ENCODE assay signal across 10 cellular contexts in the genomic region with DNA sequence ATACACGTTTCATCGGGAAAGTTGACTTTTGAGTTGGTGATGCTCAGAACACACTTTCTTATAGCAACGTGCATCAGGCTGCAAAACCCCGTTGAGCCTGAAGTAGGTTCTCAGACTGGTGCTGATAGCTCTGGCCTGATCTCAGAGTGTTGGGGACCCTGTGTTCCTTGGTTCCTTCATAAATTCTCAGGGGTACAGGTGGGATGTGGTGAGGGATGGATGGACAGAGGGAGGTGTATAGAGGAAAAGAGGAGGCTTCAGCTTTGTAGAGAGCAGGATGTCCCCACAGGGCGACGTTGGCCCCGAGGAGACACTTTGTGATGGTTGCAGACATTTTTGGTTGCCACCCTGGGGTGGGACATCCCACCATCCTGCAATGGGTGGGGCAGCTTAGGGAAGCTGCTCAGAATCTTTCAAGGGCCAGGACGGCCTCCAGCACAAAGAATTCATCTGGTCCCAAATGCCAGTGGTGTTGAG. TPM values are rescaled to one million over a fixed set of nuclear protein-coding genes. Genes with fewer than 3 reads are reported as not detected.
DNase-seq lines count a peak whose midpoint lies in the region; ATAC-seq and TF ChIP-seq lines count a peak whose summit lies in the region.
"Had no signal": no experiment of that assay in that cellular context is flagged by ENCODE, and none has a peak within 500 bp of the region (broad histone marks: within the 10 kb centered on the region; RNA-seq: fewer than 3 reads in every experiment).

No MANE protein-coding gene starts in this region.

- H4K20me1 ChIP-seq in DOHH2 (ENCODE audit: control insufficient read depth, insufficient read depth, low read depth, low read length), result peaks cover 18% of the 10 kb centered on the region
- no peaks in the 10 kb centered on the region for H4K20me1 ChIP-seq in PC-9 (ENCODE audit: insufficient read depth)

- peaks cover 64% of the 10 kb centered on the region for H3K4me1 ChIP-seq in DOHH2 (ENCODE audit: control insufficient read depth, low read length)
- peaks cover 44% of the 10 kb centered on the region for H3K4me1 ChIP-seq in PC-9 (replicated peaks; ENCODE audit: insufficient read depth)

- no TSS peak for BruUV-seq in PC-9 (replicated peaks; lab: Mats Ljungman, UMichigan)

- CTCF ChIA-PET in PC-9 (lab: Charles Lee), result no interaction called here

- peaks cover 72% of the 10 kb centered on the region for H3K79me2 ChIP-seq in DOHH2 (ENCODE audit: control insufficient read depth, low read length)
- peaks cover 56% of the 10 kb centered on the region for H3K79me2 ChIP-seq in PC-9 (ENCODE audit: low read depth)

- peaks cover 53% of the 10 kb centered on the region for H3K36me3 Mint-ChIP-seq in T-helper 2 cell treated with Interferon-gamma antibody and Interleukin-4, amounts not matched to agents 5 μg/mL and 100 μg/mL, for 36 hours (ENCODE audit: low read depth)
- peaks cover 71% of the 10 kb centered on the region for H3K36me3 Mint-ChIP-seq in stimulated activated effector memory CD8-positive, alpha-beta T cell treated with anti-CD3 and anti-CD28 coated beads, Interleukin-12 subunit alpha, Interleukin-12 subunit beta, amount 100 ng/mL, for 72 hours

- peaks cover 3% of the 10 kb centered on the region; the same call in 1 of the 2 replicates for H3K27me3 ChIP-seq in DOHH2 (ENCODE audit: control insufficient read depth, low read length)
- no peaks in the 10 kb centered on the region for H3K27me3 ChIP-seq in PC-9 (ENCODE audit: insufficient read depth, low read depth)

- H3K9me2 ChIP-seq in DOHH2 (replicated peaks; ENCODE audit: control insufficient read depth, low read length), result no peaks in the 10 kb centered on the region
- no peaks in the 10 kb centered on the region for H3K9me2 ChIP-seq in PC-9 (ENCODE audit: insufficient read depth)

- no peak overlapping the region for H2AFZ ChIP-seq in PC-9

- TF ChIP-seq CTCF in DOHH2 (IDR thresholded peaks at IDR 0.05; ENCODE audit: low read depth, low read length, poor library complexity, severe bottlenecking) (no peak), fibroblast of pulmonary artery (IDR thresholded peaks at IDR 0.05; ENCODE audit: low read length, missing control alignments) (no peak), PC-9 (conservative IDR thresholded peaks at IDR 0.05) (no peak)

- peaks cover 55% of the 10 kb centered on the region for H3K4me1 Mint-ChIP-seq in T-helper 2 cell treated with Interferon-gamma antibody and Interleukin-4, amounts not matched to agents 5 μg/mL and 100 μg/mL, for 36 hours (ENCODE audit: low read depth)
- peaks cover 65% of the 10 kb centered on the region for H3K4me1 Mint-ChIP-seq in stimulated activated effector memory CD8-positive, alpha-beta T cell treated with anti-CD3 and anti-CD28 coated beads, Interleukin-12 subunit alpha, Interleukin-12 subunit beta, amount 100 ng/mL, for 72 hours

- H3K36me3 ChIP-seq in DOHH2 (ENCODE audit: control insufficient read depth, low read length) (peaks cover 15% of the 10 kb centered on the region), PC-9 (ENCODE audit: low read depth) (peaks cover 5% of the 10 kb centered on the region)

- no peaks in the 10 kb centered on the region for H3K27me3 Mint-ChIP-seq in T-helper 2 cell treated with Interferon-gamma antibody and Interleukin-4, amounts not matched to agents 5 μg/mL and 100 μg/mL, for 36 hours (ENCODE audit: low read depth)

- intact Hi-C loops in PC-9 (cut with micrococcal nuclease; ENCODE audit: unreplicated experiment), result loop anchor here (10.0 kb wide), 1 partner anchor 1239 kb away; a partner anchor contains a TSS

- H3K27ac Mint-ChIP-seq in T-helper 2 cell treated with Interferon-gamma antibody and Interleukin-4, amounts not matched to agents 5 μg/mL and 100 μg/mL, for 36 hours, result peak overlapping the region; percentile 92
- peak overlapping the region; percentile 98 for H3K27ac Mint-ChIP-seq in stimulated activated effector memory CD8-positive, alpha-beta T cell treated with anti-CD3 and anti-CD28 coated beads, Interleukin-12 subunit alpha, Interleukin-12 subunit beta, amount 100 ng/mL, for 72 hours
- H3K27ac Mint-ChIP-seq: H9 had no signal

- H3F3A ChIP-seq in DOHH2 (ENCODE audit: control insufficient read depth, insufficient read depth) (no peaks in the 10 kb centered on the region), PC-9 (ENCODE audit: insufficient read depth, low read depth) (peaks cover 42% of the 10 kb centered on the region)

- no peak for DNase-seq in T-helper 2 cell treated with Interferon-gamma antibody and Interleukin-4, amounts not matched to agents 5 μg/mL and 100 μg/mL, for 36 hours (ENCODE audit: low spot score)
- no peak for DNase-seq in fibroblast of pulmonary artery (ENCODE audit: low read depth)
- peak in 1 of 2 donors; percentile 80 for DNase-seq in stimulated activated effector memory CD8-positive, alpha-beta T cell treated with anti-CD3 and anti-CD28 coated beads, Interleukin-12 subunit alpha, Interleukin-12 subunit beta, amount 100 ng/mL, for 72 hours (ENCODE audit: low spot score in 2 of 2)
- no peak for DNase-seq in stimulated activated CD4-positive, alpha-beta T cell treated with anti-CD3 and anti-CD28 coated beads, Interleukin-4, amount 100 ng/mL, for 24 hours
- no peak for DNase-seq in PC-9
- DNase-seq: H9, NCI-H526 had no signal

- H3K27ac ChIP-seq in DOHH2 (ENCODE audit: low read depth, low read length) (no peak overlapping the region), PC-9 (no peak overlapping the region)

- H3K9me3 ChIP-seq in DOHH2 (ENCODE audit: control insufficient read depth, insufficient read depth, low read length) (no peaks in the 10 kb centered on the region), PC-9 (ENCODE audit: insufficient read depth, low read depth) (no peaks in the 10 kb centered on the region)

- no peaks in the 10 kb centered on the region for H3K9me3 Mint-ChIP-seq in T-helper 2 cell treated with Interferon-gamma antibody and Interleukin-4, amounts not matched to agents 5 μg/mL and 100 μg/mL, for 36 hours
- H3K9me3 Mint-ChIP-seq in stimulated activated effector memory CD8-positive, alpha-beta T cell treated with anti-CD3 and anti-CD28 coated beads, Interleukin-12 subunit alpha, Interleukin-12 subunit beta, amount 100 ng/mL, for 72 hours, result no peaks in the 10 kb centered on the region
- H3K9me3 Mint-ChIP-seq: H9 had no signal

- H3K4me3 Mint-ChIP-seq in T-helper 2 cell treated with Interferon-gamma antibody and Interleukin-4, amounts not matched to agents 5 μg/mL and 100 μg/mL, for 36 hours, result peak overlapping the region; percentile 95
- H3K4me3 Mint-ChIP-seq in stimulated activated effector memory CD8-positive, alpha-beta T cell treated with anti-CD3 and anti-CD28 coated beads, Interleukin-12 subunit alpha, Interleukin-12 subunit beta, amount 100 ng/mL, for 72 hours, result peak overlapping the region; percentile 99

- no peak for ATAC-seq in stimulated activated effector memory CD8-positive, alpha-beta T cell treated with anti-CD3 and anti-CD28 coated beads, Interleukin-12 subunit alpha, Interleukin-12 subunit beta, amount 100 ng/mL, for 72 hours
- ATAC-seq in GM18498 (IDR thresholded peaks at IDR 0.05; ENCODE audit: unreplicated experiment), result no peak

- POLR2A ChIA-PET in PC-9 (lab: Charles Lee; ENCODE audit: unreplicated experiment), result no interaction called here

- peak overlapping the region; percentile 38 for H3K4me2 ChIP-seq in DOHH2 (ENCODE audit: low read length)
- H3K4me2 ChIP-seq in PC-9, result no peak overlapping the region

- H3K4me3 ChIP-seq in DOHH2 (ENCODE audit: low read length), result no peak overlapping the region
- peak overlapping the region; percentile 13 for H3K4me3 ChIP-seq in fibroblast of pulmonary artery (replicated peaks; ENCODE audit: low read depth, low read length)
- H3K4me3 ChIP-seq in PC-9, result no peak overlapping the region

RNA-seq across cellular contexts. Expression of a gene that starts 2.5 kb away (rescaled TPM):
- 159 and 203 TPM in 2 replicates for total RNA-seq in PC-9 (2021)

RNA-seq across cellular contexts. Expression of a gene that starts 58.3 kb away (rescaled TPM):
- not detected in 2 replicates for total RNA-seq in PC-9 (2021)
- total RNA-seq: cerebellum had no signal
